In the genomic region with DNA sequence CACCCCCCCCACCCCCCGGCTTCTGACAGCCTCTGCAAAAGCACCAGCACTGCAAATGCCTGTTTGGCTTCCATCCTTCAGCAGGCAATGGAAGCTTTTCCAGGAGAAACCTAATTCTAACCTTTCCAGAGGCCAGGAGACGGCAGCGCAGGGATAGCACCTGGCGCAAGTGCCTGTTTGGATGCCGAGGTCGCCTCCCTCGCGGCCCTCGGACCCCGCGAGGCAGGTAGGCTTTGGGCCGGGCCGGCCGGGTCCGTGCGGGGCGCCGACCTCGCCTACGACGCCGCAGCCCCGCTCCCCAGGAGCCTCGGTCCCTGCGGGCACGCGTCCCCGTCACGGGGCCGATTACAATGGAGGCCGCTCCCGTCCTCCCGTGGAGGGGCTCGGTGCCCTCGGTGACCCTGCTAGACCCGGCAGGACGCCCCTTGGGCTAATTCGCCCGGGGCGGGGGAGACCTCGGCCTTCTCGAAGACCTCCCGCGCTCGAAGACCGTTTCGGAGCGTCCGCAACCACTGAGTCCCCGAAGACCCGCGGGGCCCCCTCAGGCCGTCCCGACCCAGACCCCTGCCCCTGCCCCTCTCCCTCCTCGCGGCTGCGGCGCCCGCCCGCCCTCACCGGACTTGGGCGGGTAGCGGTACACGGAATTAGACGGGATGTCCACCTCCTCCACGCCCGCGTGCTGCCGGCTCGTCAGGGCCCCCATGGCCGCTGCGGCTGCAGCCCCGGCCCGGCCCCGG, we compare ENCODE assay signal across 8 cellular contexts. TPM values are rescaled to one million over a fixed set of nuclear protein-coding genes. Genes with fewer than 3 reads are reported as not detected.
DNase-seq lines count a peak whose midpoint lies in the region; ATAC-seq and TF ChIP-seq lines count a peak whose summit lies in the region.

No MANE protein-coding gene starts in this region.

- no peaks in the 10 kb centered on the region for H3K36me3 ChIP-seq in iPS-18a (ENCODE audit: control insufficient read depth, low read depth, low read length)

- DNase-seq in HFF-Myc (ENCODE audit: extremely low read depth, low read depth) (no peak), NOMO-1 (lab: John Stamatoyannopoulos, UW; ENCODE audit: unreplicated experiment in 2 of 2) (no peak), NCI-H524 (lab: John Stamatoyannopoulos, UW) (no peak)
- peak; percentile 25 for DNase-seq in stimulated activated naive CD8-positive, alpha-beta T cell treated with anti-CD3 and anti-CD28 coated beads, Interleukin-15, Interleukin-2, amounts not matched to agents 100 U/mL and 50 U/mL, for 24 hours

- ATAC-seq in activated T-helper 17 cell treated with anti-CD3 and anti-CD28 coated beads, Interleukin-2, amount 50 U/mL, for 72 hours (replicated peaks): peak; percentile 14
- ATAC-seq in stimulated activated naive CD8-positive, alpha-beta T cell treated with anti-CD3 and anti-CD28 coated beads, Interleukin-15, Interleukin-2, amounts not matched to agents 100 U/mL and 50 U/mL, for 24 hours: no peak
- ATAC-seq in GM21529 (IDR thresholded peaks at IDR 0.05; ENCODE audit: unreplicated experiment): no peak

- H3K27ac Mint-ChIP-seq in activated T-helper 17 cell treated with anti-CD3 and anti-CD28 coated beads, Interleukin-2, amount 50 U/mL, for 72 hours: no peak overlapping the region

- H3K27me3 ChIP-seq in iPS-18a (ENCODE audit: control insufficient read depth, insufficient read depth, low read length): peaks cover 59% of the 10 kb centered on the region

- H3K4me3 Mint-ChIP-seq in activated T-helper 17 cell treated with anti-CD3 and anti-CD28 coated beads, Interleukin-2, amount 50 U/mL, for 72 hours: peak overlapping the region; percentile 69

- peaks cover 5% of the 10 kb centered on the region for H3K36me3 Mint-ChIP-seq in activated T-helper 17 cell treated with anti-CD3 and anti-CD28 coated beads, Interleukin-2, amount 50 U/mL, for 72 hours (ENCODE audit: low read depth)

- peaks cover 10% of the 10 kb centered on the region for H3K4me1 Mint-ChIP-seq in activated T-helper 17 cell treated with anti-CD3 and anti-CD28 coated beads, Interleukin-2, amount 50 U/mL, for 72 hours

- H3K27ac ChIP-seq in C4-2B: peak overlapping the region; percentile 72; the same call in 1 of the 2 replicates
- no peak overlapping the region for H3K27ac ChIP-seq in iPS-18a (ENCODE audit: low read length)

- H3K4me1 ChIP-seq in iPS-18a (ENCODE audit: control insufficient read depth, low read depth, low read length): no peaks in the 10 kb centered on the region

- H3K9me3 ChIP-seq in iPS-18a (ENCODE audit: control insufficient read depth, low read depth, low read length): no peaks in the 10 kb centered on the region

- H3K4me3 ChIP-seq in HFF-Myc (replicated peaks; ENCODE audit: low read depth, low read length) (peak overlapping the region; percentile 19), iPS-18a (ENCODE audit: low read length) (peak overlapping the region; percentile 52)

- no peaks in the 10 kb centered on the region for H3K9me3 Mint-ChIP-seq in activated T-helper 17 cell treated with anti-CD3 and anti-CD28 coated beads, Interleukin-2, amount 50 U/mL, for 72 hours

- TF ChIP-seq CTCF in C4-2B (conservative IDR thresholded peaks at IDR 0.05) (no peak), HFF-Myc (IDR thresholded peaks at IDR 0.05; ENCODE audit: low read depth, low read length, missing control alignments) (no peak)

- no peaks in the 10 kb centered on the region for H3K27me3 Mint-ChIP-seq in activated T-helper 17 cell treated with anti-CD3 and anti-CD28 coated beads, Interleukin-2, amount 50 U/mL, for 72 hours

- no peak overlapping the region for H3K9ac ChIP-seq in iPS-18a (ENCODE audit: low read length)

RNA-seq across cellular contexts. Expression of a gene that starts 0.6 kb away (rescaled TPM):
- total RNA-seq in activated T-helper 17 cell treated with anti-CD3 and anti-CD28 coated beads, Interleukin-2, amount 50 U/mL, for 72 hours: 10 to 100 TPM; 15.5 to 17.4 TPM

RNA-seq across cellular contexts. Expression of a gene that starts 25.4 kb away (rescaled TPM):
- 100 to 1,000 TPM; 173 to 187 TPM for total RNA-seq in activated T-helper 17 cell treated with anti-CD3 and anti-CD28 coated beads, Interleukin-2, amount 50 U/mL, for 72 hours
